ENCODE assay signal across 21 cellular contexts in genomic region chr11:130249371-130249770, GRCh38.
DNase-seq lines count a peak whose midpoint lies in the region; ATAC-seq and TF ChIP-seq lines count a peak whose summit lies in the region.
"Had no signal": no experiment of that assay in that cellular context is flagged by ENCODE, and none has a peak within 500 bp of the region (broad histone marks: within the 10 kb centered on the region; RNA-seq: fewer than 3 reads in every experiment).

No MANE protein-coding gene starts in this region.

- H3K27me3 ChIP-seq in endodermal cell (ENCODE audit: control insufficient read depth, insufficient read depth, low read length, poor library complexity, severe bottlenecking): no peaks in the 10 kb centered on the region
- H3K27me3 ChIP-seq: BLaER1 had no signal

- intact Hi-C loops in natural killer cell (cut with micrococcal nuclease): no loop called here
- intact Hi-C loops in left colon (cut with DNase I, micrococcal nuclease): no loop called here

- DNase-seq in natural killer cell: no peak
- DNase-seq in natural killer cell treated with Interleukin-12 subunit alpha and Interleukin-12 subunit beta and Interleukin-15 and Interleukin-18, amount 100 ng/mL, for 72 hours (ENCODE audit: low spot score): no peak
- DNase-seq in WTC11 (ENCODE audit: low spot score): no peak
- DNase-seq in endodermal cell: no peak
- DNase-seq in COLO668 (lab: John Stamatoyannopoulos, UW; ENCODE audit: unreplicated experiment): no peak
- no peak for DNase-seq in nephron progenitor cell
- no peak for DNase-seq in left colon
- DNase-seq: CD4-positive, CD25-positive, alpha-beta regulatory T cell; CD8-positive, alpha-beta T cell; DMS 273 treated with DMSO at 0.1 percent for 48 hours; DMS79; EL; GDM1; H7; HCEC 1CT had no signal

- H3K27ac Mint-ChIP-seq in natural killer cell: peak overlapping the region; percentile 60 to 83
- no peak overlapping the region for H3K27ac Mint-ChIP-seq in natural killer cell treated with Interleukin-12 subunit alpha and Interleukin-12 subunit beta and Interleukin-15 and Interleukin-18, amount 100 ng/mL, for 72 hours
- H3K27ac Mint-ChIP-seq in WTC11: peak overlapping the region; percentile 80; the same call in 1 of the 2 replicates
- peak overlapping the region; percentile 66 for H3K27ac Mint-ChIP-seq in endodermal cell
- H3K27ac Mint-ChIP-seq in nephron progenitor cell: no peak overlapping the region
- H3K27ac Mint-ChIP-seq: B cell had no signal

- no peaks in the 10 kb centered on the region for H3K9me3 ChIP-seq in endodermal cell (ENCODE audit: control insufficient read depth, low read length)

- H3K27me3 Mint-ChIP-seq in natural killer cell (ENCODE audit: low read depth in 2 of 2) (no peaks in the 10 kb centered on the region), WTC11 (ENCODE audit: low read depth) (no peaks in the 10 kb centered on the region), endodermal cell (ENCODE audit: insufficient read depth) (no peaks in the 10 kb centered on the region), nephron progenitor cell (ENCODE audit: low read depth, poor library complexity) (no peaks in the 10 kb centered on the region)
- H3K27me3 Mint-ChIP-seq in natural killer cell treated with Interleukin-12 subunit alpha and Interleukin-12 subunit beta and Interleukin-15 and Interleukin-18, amount 100 ng/mL, for 72 hours: no peaks in the 10 kb centered on the region
- H3K27me3 Mint-ChIP-seq: B cell; CD4-positive, CD25-positive, alpha-beta regulatory T cell had no signal

- H3K4me1 Mint-ChIP-seq in natural killer cell (peaks cover 61 to 74% of the 10 kb centered on the region in 2 donors), WTC11 (peaks cover 36% of the 10 kb centered on the region), endodermal cell (peaks cover 12% of the 10 kb centered on the region), nephron progenitor cell (peaks cover 20% of the 10 kb centered on the region)
- H3K4me1 Mint-ChIP-seq in natural killer cell treated with Interleukin-12 subunit alpha and Interleukin-12 subunit beta and Interleukin-15 and Interleukin-18, amount 100 ng/mL, for 72 hours (ENCODE audit: low read depth in 2 of 2): peaks cover 28 to 52% of the 10 kb centered on the region in 2 donors

- no peaks in the 10 kb centered on the region for H3K4me1 ChIP-seq in endodermal cell (ENCODE audit: control insufficient read depth, insufficient read depth, low read length)
- H3K4me1 ChIP-seq: BLaER1 had no signal

- peaks cover 5 to 7% of the 10 kb centered on the region in 2 donors for H3K9me3 Mint-ChIP-seq in natural killer cell
- H3K9me3 Mint-ChIP-seq in natural killer cell treated with Interleukin-12 subunit alpha and Interleukin-12 subunit beta and Interleukin-15 and Interleukin-18, amount 100 ng/mL, for 72 hours: peaks cover 12% of the 10 kb centered on the region
- H3K9me3 Mint-ChIP-seq in WTC11: peaks cover 14% of the 10 kb centered on the region
- peaks cover 5% of the 10 kb centered on the region for H3K9me3 Mint-ChIP-seq in endodermal cell
- peaks cover 34% of the 10 kb centered on the region for H3K9me3 Mint-ChIP-seq in nephron progenitor cell

- no peak overlapping the region for H3K9ac ChIP-seq in endodermal cell (ENCODE audit: extremely low read depth, low read length, poor library complexity, severe bottlenecking)
- H3K9ac ChIP-seq: BLaER1 had no signal

- H3K36me3 Mint-ChIP-seq in natural killer cell (peaks cover 9% of the 10 kb centered on the region), WTC11 (peaks cover 23% of the 10 kb centered on the region), endodermal cell (ENCODE audit: low read depth) (peaks cover 27% of the 10 kb centered on the region), nephron progenitor cell (ENCODE audit: low read depth) (peaks cover 47% of the 10 kb centered on the region)
- peaks cover 23% of the 10 kb centered on the region for H3K36me3 Mint-ChIP-seq in natural killer cell treated with Interleukin-12 subunit alpha and Interleukin-12 subunit beta and Interleukin-15 and Interleukin-18, amount 100 ng/mL, for 72 hours

- no peak overlapping the region for H3K27ac ChIP-seq in endodermal cell (ENCODE audit: low read depth, low read length)
- H3K27ac ChIP-seq: 22Rv1, BLaER1, C4-2B had no signal

- CTCF ChIA-PET in WTC11 (lab: Charles Lee): interaction anchor here (0.6 kb wide), 1 partner anchor 182 kb away, joined by 3 read pairs; no protein-coding TSS in a partner anchor

- TF ChIP-seq CTCF in natural killer cell (IDR thresholded peaks at IDR 0.05): no peak
- TF ChIP-seq CTCF in WTC11 (IDR thresholded peaks at IDR 0.05): no peak
- TF ChIP-seq CTCF in endodermal cell (conservative IDR thresholded peaks at IDR 0.05): no peak
- no peak for TF ChIP-seq CTCF in nephron progenitor cell (IDR thresholded peaks at IDR 0.05)

- ATAC-seq in natural killer cell: peak in 1 of 3 donors; percentile 42
- no peak for ATAC-seq in natural killer cell treated with Interleukin-12 subunit alpha and Interleukin-12 subunit beta and Interleukin-15 and Interleukin-18, amount 100 ng/mL, for 72 hours
- ATAC-seq in WTC11: no peak
- ATAC-seq in HG02852 (IDR thresholded peaks at IDR 0.05; ENCODE audit: unreplicated experiment): no peak
- no peak for ATAC-seq in left colon
- ATAC-seq: CD8-positive, alpha-beta T cell; GM12878 had no signal

- H3K36me3 ChIP-seq in endodermal cell (ENCODE audit: control insufficient read depth, insufficient read depth, low read length): peaks cover 4% of the 10 kb centered on the region

- 95 to 100% methylated on average over 5 of the region's 5 CpGs for WGBS in endodermal cell (ENCODE audit: insufficient coverage in 1 of 2, insufficient read length in 1 of 2), 2 experiments

- no peak overlapping the region for H3K4me3 ChIP-seq in endodermal cell (ENCODE audit: low read length)
- H3K4me3 ChIP-seq: BLaER1, GM12878 had no signal

- H3K4me3 Mint-ChIP-seq in natural killer cell (no peak overlapping the region), WTC11 (no peak overlapping the region), endodermal cell (no peak overlapping the region), nephron progenitor cell (no peak overlapping the region)
- no peak overlapping the region for H3K4me3 Mint-ChIP-seq in natural killer cell treated with Interleukin-12 subunit alpha and Interleukin-12 subunit beta and Interleukin-15 and Interleukin-18, amount 100 ng/mL, for 72 hours
- H3K4me3 Mint-ChIP-seq: B cell; CD4-positive, CD25-positive, alpha-beta regulatory T cell; CD8-positive, alpha-beta T cell had no signal

- POLR2A ChIA-PET in WTC11 (lab: Charles Lee): no interaction called here

TF ChIP-seq in WTC11, 78 proteins besides CTCF, POLR2A, EP300 and RAD21:
- TF ChIP-seq ZNF263 (CRISPR knock-in tag; IDR thresholded peaks at IDR 0.05; ENCODE audit: low read depth) (no peak), ERG (CRISPR knock-in tag; IDR thresholded peaks at IDR 0.05) (no peak), NFYB (CRISPR knock-in tag; conservative IDR thresholded peaks at IDR 0.05; ENCODE audit: low read depth) (no peak), MXD4 (CRISPR knock-in tag; IDR thresholded peaks at IDR 0.05; ENCODE audit: borderline replicate concordance) (no peak), ZNF219 (CRISPR knock-in tag; IDR thresholded peaks at IDR 0.05; ENCODE audit: borderline replicate concordance) (no peak), GRHL2 (CRISPR knock-in tag; IDR thresholded peaks at IDR 0.05; ENCODE audit: insufficient replicate concordance, severe bottlenecking) (no peak), FOXP1 (CRISPR knock-in tag; IDR thresholded peaks at IDR 0.05; ENCODE audit: borderline replicate concordance) (no peak), JUN (CRISPR knock-in tag; IDR thresholded peaks at IDR 0.05) (no peak), ZNF396 (CRISPR knock-in tag; IDR thresholded peaks at IDR 0.05; ENCODE audit: borderline replicate concordance) (no peak), FOXK1 (CRISPR knock-in tag; IDR thresholded peaks at IDR 0.05) (no peak), ZBTB21 (CRISPR knock-in tag; IDR thresholded peaks at IDR 0.05; ENCODE audit: borderline replicate concordance) (no peak), IRF1 (CRISPR knock-in tag; IDR thresholded peaks at IDR 0.05) (no peak), NR1H2 (CRISPR knock-in tag; IDR thresholded peaks at IDR 0.05) (no peak)

Comparison
In these comparisons a context has a peak if more than half of its experiments do, and no peak if none do; other contexts are left out.
1. H3K27ac Mint-ChIP-seq: peak in natural killer cell (2 of 2), WTC11 (single experiment) and endodermal cell (single experiment); none in natural killer cell treated with Interleukin-12 subunit alpha and Interleukin-12 subunit beta and Interleukin-15 and Interleukin-18, amount 100 ng/mL, for 72 hours (0 of 2) and nephron progenitor cell (single experiment).